ENCODE assay signal across 8 cellular contexts in genomic region chr2:230866704-230867561, GRCh38.
DNase-seq lines count a peak whose midpoint lies in the region; ATAC-seq and TF ChIP-seq lines count a peak whose summit lies in the region.

No MANE protein-coding gene starts in this region.

- DNase-seq in NCI-H2171 treated with DMSO at 0.1 percent for 48 hours (lab: John Stamatoyannopoulos, UW) (peak; percentile 4), fibroblast of mammary gland (ENCODE audit: low read depth) (peak; percentile 7), posterior cingulate gyrus (peak in 8 of 10 donors; percentile 64 to 94 (median 74)), HuH-7 (ENCODE audit: low spot score) (no peak)
- DNase-seq in activated CD8-positive, alpha-beta memory T cell treated with anti-CD3 and anti-CD28 coated beads, Interleukin-2, amount 50 U/mL, for 1 hour (ENCODE audit: extremely low read depth) = peak; percentile 41

- H3K4me3 ChIP-seq in fibroblast of mammary gland (ENCODE audit: control insufficient read depth, low read depth, low read length) = no peak overlapping the region

- TF ChIP-seq CTCF in GM12874 (IDR thresholded peaks at IDR 0.05; ENCODE audit: insufficient read depth, low read depth, low read length) (0 out of 2 replicates have a peak, but pooled peaks have one; percentile 6), fibroblast of mammary gland (conservative IDR thresholded peaks at IDR 0.05; ENCODE audit: control insufficient read depth, insufficient read depth, low read depth, low read length) (no peak)

- intact Hi-C loops in posterior cingulate gyrus (cut with DNase I) = no loop called here

- ATAC-seq in GM18498 (IDR thresholded peaks at IDR 0.05; ENCODE audit: unreplicated experiment) = no peak
- ATAC-seq in GM18861 (IDR thresholded peaks at IDR 0.05; ENCODE audit: unreplicated experiment) = no peak
